ENCODE assay signal across 15 cellular contexts in genomic region chr5:80284720-80285119, GRCh38. TPM values are rescaled to one million over a fixed set of nuclear protein-coding genes. Genes with fewer than 3 reads are reported as not detected.
DNase-seq lines count a peak whose midpoint lies in the region; ATAC-seq and TF ChIP-seq lines count a peak whose summit lies in the region.
"Had no signal": no experiment of that assay in that cellular context is flagged by ENCODE, and none has a peak within 500 bp of the region (broad histone marks: within the 10 kb centered on the region; RNA-seq: fewer than 3 reads in every experiment).

No MANE protein-coding gene starts in this region.

- H3K4me1 ChIP-seq in PC-9 (replicated peaks; ENCODE audit: insufficient read depth) = no peaks in the 10 kb centered on the region

- H3K9me3 ChIP-seq in CD4-positive, alpha-beta T cell (ENCODE audit: control insufficient read depth, low read length) = no peaks in the 10 kb centered on the region
- H3K9me3 ChIP-seq in PC-9 (ENCODE audit: insufficient read depth, low read depth) = no peaks in the 10 kb centered on the region
- H3K9me3 ChIP-seq: ovary had no signal

- no peak overlapping the region for H3K4me2 ChIP-seq in PC-9

- POLR2A ChIA-PET in CD4-positive, alpha-beta T cell (lab: Charles Lee) = interaction anchor here (1.0 to 1.4 kb wide), 2 partner anchors 9 to 92 kb away, joined by 3 to 4 read pairs; no protein-coding TSS in a partner anchor
- POLR2A ChIA-PET in activated CD4-positive, alpha-beta T cell treated with anti-CD3 and anti-CD28 coated beads, Interleukin-2, amount 10 ng/mL, durations not matched to agents 7 days and 5 days (lab: Charles Lee) = no interaction called here
- POLR2A ChIA-PET in PC-9 (lab: Charles Lee; ENCODE audit: unreplicated experiment) = no interaction called here

- CTCF ChIA-PET in CD4-positive, alpha-beta T cell (lab: Charles Lee) = interaction anchor here (1.0 to 1.4 kb wide), 4 partner anchors 23 to 201 kb away, joined by 3 read pairs; no protein-coding TSS in a partner anchor
- CTCF ChIA-PET in activated CD4-positive, alpha-beta T cell treated with anti-CD3 and anti-CD28 coated beads, Interleukin-2, amount 10 ng/mL, durations not matched to agents 7 days and 5 days (lab: Charles Lee) = interaction anchor here (0.7 to 1.0 kb wide), 3 partner anchors 10 to 145 kb away, joined by 3 to 4 read pairs (median 3); no protein-coding TSS in a partner anchor
- CTCF ChIA-PET in PC-9 (lab: Charles Lee) = no interaction called here

- H3K9me2 ChIP-seq in PC-9 (ENCODE audit: insufficient read depth) = no peaks in the 10 kb centered on the region

- no peaks in the 10 kb centered on the region for H3K36me3 ChIP-seq in PC-9 (ENCODE audit: low read depth)
- H3K36me3 ChIP-seq: ovary had no signal

- H3K4me1 Mint-ChIP-seq in CD4-positive, alpha-beta T cell (ENCODE audit: low read depth) = peaks cover 13% of the 10 kb centered on the region
- peaks cover 16% of the 10 kb centered on the region for H3K4me1 Mint-ChIP-seq in activated CD4-positive, alpha-beta T cell treated with anti-CD3 and anti-CD28 coated beads, Interleukin-2, amount 10 ng/mL, durations not matched to agents 7 days and 5 days
- peaks cover 6% of the 10 kb centered on the region for H3K4me1 Mint-ChIP-seq in central memory CD8-positive, alpha-beta T cell

- H3K4me3 Mint-ChIP-seq in CD4-positive, alpha-beta T cell = no peak overlapping the region
- no peak overlapping the region for H3K4me3 Mint-ChIP-seq in activated CD4-positive, alpha-beta T cell treated with anti-CD3 and anti-CD28 coated beads, Interleukin-2, amount 10 ng/mL, durations not matched to agents 7 days and 5 days
- no peak overlapping the region for H3K4me3 Mint-ChIP-seq in central memory CD8-positive, alpha-beta T cell
- H3K4me3 Mint-ChIP-seq: type B pancreatic cell had no signal

- H3K27me3 ChIP-seq in CD4-positive, alpha-beta T cell (ENCODE audit: control insufficient read depth, insufficient read depth, low read length) = no peaks in the 10 kb centered on the region
- no peaks in the 10 kb centered on the region for H3K27me3 ChIP-seq in PC-9 (ENCODE audit: insufficient read depth, low read depth)
- H3K27me3 ChIP-seq: ovary had no signal

- no peaks in the 10 kb centered on the region for H4K20me1 ChIP-seq in PC-9 (ENCODE audit: insufficient read depth)

- no peaks in the 10 kb centered on the region for H3K9me3 Mint-ChIP-seq in CD4-positive, alpha-beta T cell
- no peaks in the 10 kb centered on the region for H3K9me3 Mint-ChIP-seq in activated CD4-positive, alpha-beta T cell treated with anti-CD3 and anti-CD28 coated beads, Interleukin-2, amount 10 ng/mL, durations not matched to agents 7 days and 5 days
- H3K9me3 Mint-ChIP-seq in central memory CD8-positive, alpha-beta T cell = no peaks in the 10 kb centered on the region
- H3K9me3 Mint-ChIP-seq: type B pancreatic cell had no signal

- no TSS peak for BruUV-seq in PC-9 (replicated peaks; lab: Mats Ljungman, UMichigan)

- H3K79me2 ChIP-seq in PC-9 (ENCODE audit: low read depth) = no peaks in the 10 kb centered on the region

- peak; percentile 91 for ATAC-seq in CD4-positive, alpha-beta T cell (ENCODE audit: poor library complexity)
- ATAC-seq in central memory CD8-positive, alpha-beta T cell (replicated peaks; ENCODE audit: extremely low read depth, poor library complexity, severe bottlenecking) = peak; percentile 24
- ATAC-seq in HG03565 (IDR thresholded peaks at IDR 0.05; ENCODE audit: unreplicated experiment) = no peak
- no peak for ATAC-seq in HG03378 (IDR thresholded peaks at IDR 0.05; ENCODE audit: unreplicated experiment)
- no peak for ATAC-seq in HG03175 (IDR thresholded peaks at IDR 0.05; ENCODE audit: unreplicated experiment)

- intact Hi-C loops in CD4-positive, alpha-beta T cell (cut with DNase I, micrococcal nuclease) = no loop called here
- intact Hi-C loops in PC-9 (cut with micrococcal nuclease; ENCODE audit: unreplicated experiment) = no loop called here

- no peak for TF ChIP-seq CTCF in CD4-positive, alpha-beta T cell (IDR thresholded peaks at IDR 0.05)
- no peak for TF ChIP-seq CTCF in PC-9 (conservative IDR thresholded peaks at IDR 0.05)

- peak overlapping the region; percentile 19 for H3K27ac Mint-ChIP-seq in CD4-positive, alpha-beta T cell
- H3K27ac Mint-ChIP-seq in activated CD4-positive, alpha-beta T cell treated with anti-CD3 and anti-CD28 coated beads, Interleukin-2, amount 10 ng/mL, durations not matched to agents 7 days and 5 days = peak overlapping the region; percentile 69
- no peak overlapping the region for H3K27ac Mint-ChIP-seq in central memory CD8-positive, alpha-beta T cell (ENCODE audit: low read depth)
- H3K27ac Mint-ChIP-seq: type B pancreatic cell had no signal

- H3K36me3 Mint-ChIP-seq in CD4-positive, alpha-beta T cell (ENCODE audit: low read depth) = no peaks in the 10 kb centered on the region
- peaks cover 5% of the 10 kb centered on the region for H3K36me3 Mint-ChIP-seq in activated CD4-positive, alpha-beta T cell treated with anti-CD3 and anti-CD28 coated beads, Interleukin-2, amount 10 ng/mL, durations not matched to agents 7 days and 5 days (ENCODE audit: low read depth)
- no peaks in the 10 kb centered on the region for H3K36me3 Mint-ChIP-seq in central memory CD8-positive, alpha-beta T cell (ENCODE audit: insufficient read depth)
- H3K36me3 Mint-ChIP-seq: type B pancreatic cell had no signal

- no peaks in the 10 kb centered on the region for H3K27me3 Mint-ChIP-seq in CD4-positive, alpha-beta T cell
- H3K27me3 Mint-ChIP-seq in activated CD4-positive, alpha-beta T cell treated with anti-CD3 and anti-CD28 coated beads, Interleukin-2, amount 10 ng/mL, durations not matched to agents 7 days and 5 days = no peaks in the 10 kb centered on the region
- peaks cover 12% of the 10 kb centered on the region for H3K27me3 Mint-ChIP-seq in central memory CD8-positive, alpha-beta T cell
- H3K27me3 Mint-ChIP-seq: type B pancreatic cell had no signal

- no peak overlapping the region for H2AFZ ChIP-seq in PC-9

- H3F3A ChIP-seq in PC-9 (ENCODE audit: insufficient read depth, low read depth) = peaks cover 4% of the 10 kb centered on the region; the same call in 1 of the 2 replicates

- H3K27ac ChIP-seq in CD4-positive, alpha-beta T cell (ENCODE audit: low read depth, low read length) = no peak overlapping the region
- H3K27ac ChIP-seq in PC-9 = no peak overlapping the region
- H3K27ac ChIP-seq: epithelial cell of prostate, ovary had no signal

- peak in 5 of 10 experiments; percentile 7 to 18 (median 11) for DNase-seq in CD4-positive, alpha-beta T cell
- DNase-seq in Jurkat, Clone E6-1 (ENCODE audit: low read depth, low spot score) = peak; percentile 58
- DNase-seq in activated CD4-positive, alpha-beta T cell treated with anti-CD3 and anti-CD28 coated beads, Interleukin-2, amount 10 ng/mL, durations not matched to agents 7 days and 5 days = peak; percentile 33
- no peak for DNase-seq in central memory CD8-positive, alpha-beta T cell (ENCODE audit: low spot score in 2 of 2)
- no peak for DNase-seq in PC-9
- DNase-seq: EL, NCI-H1417, ovary had no signal

- no peak overlapping the region for H3K4me3 ChIP-seq in Jurkat, Clone E6-1 (ENCODE audit: low read length)
- no peak overlapping the region for H3K4me3 ChIP-seq in PC-9
- H3K4me3 ChIP-seq: ovary had no signal

RNA-seq across cellular contexts. Expression of gene SERINC5, which starts 28.9 kb away (rescaled TPM):
- 100 to 1,000 TPM; 115 to 123 TPM for total RNA-seq in CD4-positive, alpha-beta T cell
- 50.4 TPM for polyA plus RNA-seq in Jurkat, Clone E6-1 (2012; ENCODE audit: insufficient read depth, insufficient read length)
- 10 to 100 TPM; 85.7 to 88.8 TPM for total RNA-seq in activated CD4-positive, alpha-beta T cell treated with anti-CD3 and anti-CD28 coated beads, Interleukin-2, amount 10 ng/mL, durations not matched to agents 7 days and 5 days
- total RNA-seq in PC-9 (2021) = 68.8 and 77.7 TPM in 2 replicates

RNA-seq across cellular contexts. Expression of gene SPZ1, which starts 35.1 kb away (rescaled TPM):
- total RNA-seq in CD4-positive, alpha-beta T cell = not detected
- not detected for polyA plus RNA-seq in Jurkat, Clone E6-1 (2012; ENCODE audit: insufficient read depth, insufficient read length)
- total RNA-seq in activated CD4-positive, alpha-beta T cell treated with anti-CD3 and anti-CD28 coated beads, Interleukin-2, amount 10 ng/mL, durations not matched to agents 7 days and 5 days = not detected
- total RNA-seq in PC-9 (2021) = not detected in 2 replicates
- total RNA-seq: NCI-H460, ovary had no signal
- polyA plus RNA-seq: BJ, ovary had no signal

Comparison
In these comparisons a context has a peak if more than half of its experiments do, and no peak if none do; other contexts are left out.
1. ATAC-seq: peak in CD4-positive, alpha-beta T cell (single experiment) and central memory CD8-positive, alpha-beta T cell (single experiment); none in HG03565 (single experiment), HG03378 (single experiment) and HG03175 (single experiment).
2. DNase-seq: peak in Jurkat, Clone E6-1 (single experiment) and activated CD4-positive, alpha-beta T cell treated with anti-CD3 and anti-CD28 coated beads, Interleukin-2, amount 10 ng/mL, durations not matched to agents 7 days and 5 days (single experiment); none in central memory CD8-positive, alpha-beta T cell (0 of 2) and PC-9 (0 of 2).